22 cellular contexts compared by ENCODE assay signal in the genomic region with DNA sequence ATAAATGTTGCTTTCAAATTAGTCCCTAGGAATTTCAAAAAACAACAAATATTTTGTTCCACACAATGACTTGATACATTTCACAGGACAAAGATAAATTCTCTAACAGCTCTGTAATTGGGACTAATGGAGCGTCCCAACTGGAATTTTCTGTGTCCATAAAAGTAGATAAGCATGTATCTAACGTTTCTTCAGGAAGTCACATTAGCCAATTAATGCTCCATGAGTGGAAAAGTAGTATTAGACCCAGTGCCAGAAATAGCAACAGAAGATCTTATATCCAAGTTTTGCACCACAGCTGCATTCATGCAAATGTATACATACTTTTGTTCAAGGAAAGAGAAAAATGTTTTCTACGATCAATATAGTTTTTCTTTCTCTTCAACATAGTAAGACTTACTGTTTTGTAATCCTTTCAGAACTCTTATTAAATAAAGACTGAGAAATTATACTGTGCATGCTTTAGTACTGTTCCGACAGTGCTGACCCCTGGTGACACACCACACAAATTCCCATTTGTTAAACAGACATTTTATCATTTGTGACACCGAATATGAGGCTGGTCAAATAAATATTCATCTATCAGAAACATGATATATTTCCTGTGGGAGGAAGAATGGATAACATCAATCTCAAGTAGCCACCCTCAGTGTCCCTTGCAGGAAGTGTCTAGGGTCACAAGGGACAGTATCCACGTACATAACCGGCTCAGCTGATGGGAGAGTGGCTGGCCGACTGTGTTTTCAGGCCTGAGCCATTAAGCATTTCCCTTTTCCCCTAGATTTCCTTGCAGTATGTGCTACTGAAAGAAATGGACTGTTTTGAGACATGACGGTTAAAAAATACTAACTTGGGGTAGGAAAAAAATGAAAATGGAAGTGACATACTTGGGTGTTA.
"Had no signal": no experiment of that assay in that cellular context is flagged by ENCODE, and none has a peak within 500 bp of the region (broad histone marks: within the 10 kb centered on the region; RNA-seq: fewer than 3 reads in every experiment).

No MANE protein-coding gene starts in this region.

- H3K27me3 Mint-ChIP-seq: activated CD4-positive, alpha-beta T cell treated with anti-CD3 and anti-CD28 coated beads, Interleukin-2, amount 10 ng/mL, durations not matched to agents 7 days and 5 days; dendritic cell treated with granulocyte-macrophage colony-stimulating factor and Interleukin-4, amounts not matched to agents 40 ng/mL and 50 ng/mL, for 4 days; naive B cell had no signal

- H3K4me1 ChIP-seq: adrenal gland, foreskin keratinocyte, neural progenitor cell, psoas muscle, upper lobe of left lung had no signal

- H3K4me1 Mint-ChIP-seq: activated CD4-positive, alpha-beta T cell treated with anti-CD3 and anti-CD28 coated beads, Interleukin-2, amount 10 ng/mL, durations not matched to agents 7 days and 5 days; naive B cell; neural progenitor cell; stimulated activated effector memory CD8-positive, alpha-beta T cell treated with anti-CD3 and anti-CD28 coated beads, Interleukin-12 subunit alpha, Interleukin-12 subunit beta, amount 100 ng/mL, for 72 hours had no signal

- H3K36me3 ChIP-seq: adrenal gland, neural progenitor cell, thoracic aorta, upper lobe of left lung had no signal

- H3K9ac ChIP-seq: neural progenitor cell had no signal

- H3K4me3 Mint-ChIP-seq: activated CD4-positive, alpha-beta T cell treated with anti-CD3 and anti-CD28 coated beads, Interleukin-2, amount 10 ng/mL, durations not matched to agents 7 days and 5 days; dendritic cell treated with granulocyte-macrophage colony-stimulating factor and Interleukin-4, amounts not matched to agents 40 ng/mL and 50 ng/mL, for 4 days; naive B cell; neural progenitor cell; stimulated activated effector memory CD8-positive, alpha-beta T cell treated with anti-CD3 and anti-CD28 coated beads, Interleukin-12 subunit alpha, Interleukin-12 subunit beta, amount 100 ng/mL, for 72 hours had no signal

- DNase-seq: activated CD4-positive, alpha-beta T cell treated with anti-CD3 and anti-CD28 coated beads, Interleukin-2, amount 10 ng/mL, durations not matched to agents 7 days and 5 days; activated CD8-positive, alpha-beta memory T cell treated with anti-CD3 and anti-CD28 coated beads, Interleukin-2, amount 50 U/mL, for 4 hours; activated gamma-delta T cell; activated T-cell treated with anti-CD3 and anti-CD28 coated beads, Interleukin-2, amount 50 U/mL, for 48 hours; foreskin keratinocyte; left colon; mucosa of descending colon; naive B cell; psoas muscle; right cardiac atrium; small intestine; stimulated activated CD4-positive, alpha-beta T cell treated with anti-CD3 and anti-CD28 coated beads, Interleukin-4, amount 100 ng/mL, for 24 hours; SW 1271; upper lobe of left lung had no signal

- H3K27ac ChIP-seq: epithelial cell of prostate, foreskin keratinocyte, hepatocyte, neural progenitor cell, psoas muscle, thoracic aorta, upper lobe of left lung had no signal

- H3K9me3 Mint-ChIP-seq: activated CD4-positive, alpha-beta T cell treated with anti-CD3 and anti-CD28 coated beads, Interleukin-2, amount 10 ng/mL, durations not matched to agents 7 days and 5 days; activated naive CD4-positive, alpha-beta T cell treated with anti-CD3 and anti-CD28 coated beads, Interleukin-2, amount 50 U/mL, for 72 hours; dendritic cell treated with granulocyte-macrophage colony-stimulating factor and Interleukin-4, amounts not matched to agents 40 ng/mL and 50 ng/mL, for 4 days; stimulated activated effector memory CD8-positive, alpha-beta T cell treated with anti-CD3 and anti-CD28 coated beads, Interleukin-12 subunit alpha, Interleukin-12 subunit beta, amount 100 ng/mL, for 72 hours had no signal

- ATAC-seq: activated naive CD4-positive, alpha-beta T cell treated with anti-CD3 and anti-CD28 coated beads, Interleukin-2, amount 50 U/mL, for 72 hours; foreskin keratinocyte; left colon; mucosa of descending colon; psoas muscle; stimulated activated effector memory CD8-positive, alpha-beta T cell treated with anti-CD3 and anti-CD28 coated beads, Interleukin-12 subunit alpha, Interleukin-12 subunit beta, amount 100 ng/mL, for 72 hours had no signal

- H3K4me2 ChIP-seq: hepatocyte, neural progenitor cell had no signal

- H3K4me3 ChIP-seq: adrenal gland, hepatocyte, mucosa of descending colon, neural progenitor cell, psoas muscle, thoracic aorta, upper lobe of left lung had no signal

- H3K9me3 ChIP-seq: adrenal gland, mucosa of descending colon, psoas muscle, thoracic aorta, upper lobe of left lung had no signal

- H2AFZ ChIP-seq: hepatocyte, neural progenitor cell had no signal

- H3K27me3 ChIP-seq: adrenal gland, foreskin keratinocyte, hepatocyte, neural progenitor cell, upper lobe of left lung had no signal

- H3K27ac Mint-ChIP-seq: activated CD4-positive, alpha-beta T cell treated with anti-CD3 and anti-CD28 coated beads, Interleukin-2, amount 10 ng/mL, durations not matched to agents 7 days and 5 days; activated naive CD4-positive, alpha-beta T cell treated with anti-CD3 and anti-CD28 coated beads, Interleukin-2, amount 50 U/mL, for 72 hours; dendritic cell treated with granulocyte-macrophage colony-stimulating factor and Interleukin-4, amounts not matched to agents 40 ng/mL and 50 ng/mL, for 4 days; naive B cell; neural progenitor cell; stimulated activated effector memory CD8-positive, alpha-beta T cell treated with anti-CD3 and anti-CD28 coated beads, Interleukin-12 subunit alpha, Interleukin-12 subunit beta, amount 100 ng/mL, for 72 hours had no signal

- H3K36me3 Mint-ChIP-seq: activated naive CD4-positive, alpha-beta T cell treated with anti-CD3 and anti-CD28 coated beads, Interleukin-2, amount 50 U/mL, for 72 hours; stimulated activated effector memory CD8-positive, alpha-beta T cell treated with anti-CD3 and anti-CD28 coated beads, Interleukin-12 subunit alpha, Interleukin-12 subunit beta, amount 100 ng/mL, for 72 hours had no signal
